ENCODE assay signal across 8 cellular contexts in the genomic region with DNA sequence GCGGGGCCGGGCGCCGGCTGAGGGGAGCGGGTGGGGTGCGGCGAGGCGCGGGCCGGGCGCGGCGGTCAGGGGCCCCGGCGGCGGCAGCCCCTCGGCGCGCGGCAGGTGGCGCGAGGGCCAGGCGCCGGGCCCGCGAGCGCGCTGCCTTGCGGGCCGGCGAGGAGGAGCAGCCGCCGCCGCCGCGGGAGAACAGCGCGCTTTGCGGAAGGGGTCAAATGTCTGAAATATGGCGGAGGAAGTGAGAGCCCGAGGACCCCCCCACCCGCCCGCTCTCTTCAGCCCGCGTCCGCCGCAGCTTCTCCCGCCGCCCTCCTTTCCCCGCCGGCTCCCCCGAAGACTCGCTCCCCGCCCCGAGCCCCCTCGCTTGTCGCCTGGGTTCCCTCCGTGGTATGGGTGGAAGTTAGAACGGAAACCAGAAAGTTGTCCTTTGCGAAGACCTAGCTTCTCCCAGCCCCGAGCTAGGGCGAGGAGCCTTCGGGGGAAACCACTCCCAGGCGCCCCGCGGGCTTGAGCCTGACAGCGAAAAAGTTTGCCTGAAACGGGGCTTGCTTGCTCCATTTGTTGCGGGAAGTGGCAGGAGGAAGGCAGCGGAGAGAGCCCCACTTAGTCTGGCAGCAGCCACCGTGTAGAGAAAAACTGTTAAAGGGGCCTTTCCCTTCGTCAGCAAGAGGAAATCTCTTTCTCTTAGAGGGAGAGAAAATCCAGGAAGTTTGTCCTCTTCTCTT. TPM values are rescaled to one million over a fixed set of nuclear protein-coding genes. Genes with fewer than 3 reads are reported as not detected.
DNase-seq lines count a peak whose midpoint lies in the region; ATAC-seq, FAIRE-seq and TF ChIP-seq lines count a peak whose summit lies in the region.

No MANE protein-coding gene starts in this region.

- no peaks in the 10 kb centered on the region for H3K9me2 ChIP-seq in neural cell (ENCODE audit: insufficient read depth, low read length)

- peak overlapping the region; percentile 91 for H3K4me3 Mint-ChIP-seq in activated naive CD4-positive, alpha-beta T cell treated with anti-CD3 and anti-CD28 coated beads for 36 hours
- peak overlapping the region; percentile 88 for H3K4me3 Mint-ChIP-seq in type B pancreatic cell

- intact Hi-C loops in activated naive CD4-positive, alpha-beta T cell treated with anti-CD3 and anti-CD28 coated beads for 36 hours (cut with micrococcal nuclease): loop anchor here (2.0 to 10.0 kb wide), 4 partner anchors 351 to 566 kb away; no protein-coding TSS in a partner anchor

- H3K4me1 Mint-ChIP-seq in activated naive CD4-positive, alpha-beta T cell treated with anti-CD3 and anti-CD28 coated beads for 36 hours (ENCODE audit: low read depth): peaks cover 44% of the 10 kb centered on the region
- H3K4me1 Mint-ChIP-seq in type B pancreatic cell (ENCODE audit: unreplicated experiment): peaks cover 49% of the 10 kb centered on the region

- peak overlapping the region; percentile 76 to 93 (median 82) for H3K4me3 ChIP-seq in BLaER1 treated with 17β-estradiol and CSF1 and Interleukin-3, amounts not matched to agents 10 nM and 100 nM
- peak overlapping the region; percentile 89 for H3K4me3 ChIP-seq in neural cell (ENCODE audit: low read length)

- TF ChIP-seq EP300 in neural cell (conservative IDR thresholded peaks at IDR 0.05; ENCODE audit: poor library complexity, severe bottlenecking): no peak

- peak overlapping the region; percentile 30 for H2AFZ ChIP-seq in neural cell (ENCODE audit: low read depth, low read length)

- H3K36me3 Mint-ChIP-seq in activated naive CD4-positive, alpha-beta T cell treated with anti-CD3 and anti-CD28 coated beads for 36 hours (ENCODE audit: low read depth): peaks cover 33% of the 10 kb centered on the region
- H3K36me3 Mint-ChIP-seq in type B pancreatic cell: peaks cover 20% of the 10 kb centered on the region

- H3F3A ChIP-seq in neural cell (ENCODE audit: insufficient read depth, low read length, poor library complexity, severe bottlenecking): no peaks in the 10 kb centered on the region

- CTCF ChIA-PET in activated naive CD4-positive, alpha-beta T cell treated with anti-CD3 and anti-CD28 coated beads for 36 hours (lab: Charles Lee): no interaction called here

- peaks cover 37 to 64% (median 55%) of the 10 kb centered on the region in 10 experiments for H3K4me1 ChIP-seq in BLaER1 treated with 17β-estradiol and CSF1 and Interleukin-3, amounts not matched to agents 10 nM and 100 nM

- H3K27ac ChIP-seq in BLaER1 treated with 17β-estradiol and CSF1 and Interleukin-3, amounts not matched to agents 10 nM and 100 nM: peak overlapping the region; percentile 87 to 100 (median 95)
- peak overlapping the region; percentile 58 for H3K27ac ChIP-seq in neural cell (ENCODE audit: low read length)

- peak; percentile 39 for TF ChIP-seq RAD21 in neural cell (conservative IDR thresholded peaks at IDR 0.05)

- H4K20me1 ChIP-seq in BLaER1 treated with 17β-estradiol and CSF1 and Interleukin-3, amounts not matched to agents 10 nM and 100 nM: peaks cover 41 to 50% (median 47%) of the 10 kb centered on the region in 11 experiments
- no peaks in the 10 kb centered on the region for H4K20me1 ChIP-seq in neural cell (ENCODE audit: insufficient read depth)

- peak overlapping the region; percentile 98 for H3K27ac Mint-ChIP-seq in activated naive CD4-positive, alpha-beta T cell treated with anti-CD3 and anti-CD28 coated beads for 36 hours
- peak overlapping the region; percentile 98 for H3K27ac Mint-ChIP-seq in type B pancreatic cell

- FAIRE-seq in GM19239 (lab: Jason Lieb, UNC): no peak

- peak overlapping the region; percentile 86 to 99 (median 94) for H3K4me2 ChIP-seq in BLaER1 treated with 17β-estradiol and CSF1 and Interleukin-3, amounts not matched to agents 10 nM and 100 nM
- H3K4me2 ChIP-seq in neural cell (ENCODE audit: low read length): peak overlapping the region; percentile 70

- peaks cover 7 to 35% (median 16%) of the 10 kb centered on the region in 11 experiments; a peak in 17 of 22 replicates for H3K36me3 ChIP-seq in BLaER1 treated with 17β-estradiol and CSF1 and Interleukin-3, amounts not matched to agents 10 nM and 100 nM
- H3K36me3 ChIP-seq in neural cell (ENCODE audit: insufficient read depth, low read length): peaks cover 4% of the 10 kb centered on the region

- H3K27me3 Mint-ChIP-seq in activated naive CD4-positive, alpha-beta T cell treated with anti-CD3 and anti-CD28 coated beads for 36 hours (ENCODE audit: low read depth): no peaks in the 10 kb centered on the region
- H3K27me3 Mint-ChIP-seq in type B pancreatic cell: no peaks in the 10 kb centered on the region

- ATAC-seq in HG03432 (IDR thresholded peaks at IDR 0.05; ENCODE audit: unreplicated experiment): peak; percentile 36

- H3K9ac ChIP-seq in BLaER1 treated with 17β-estradiol and CSF1 and Interleukin-3, amounts not matched to agents 10 nM and 100 nM: peak overlapping the region; percentile 91 to 100 (median 97)
- H3K9ac ChIP-seq in neural cell (ENCODE audit: low read length): peak overlapping the region; percentile 86

- DNase-seq in GM19239 (ENCODE audit: insufficient read length, low spot score): peak; percentile 28
- DNase-seq in RPMI8226: peak; percentile 58
- peak; percentile 58 for DNase-seq in activated naive CD4-positive, alpha-beta T cell treated with anti-CD3 and anti-CD28 coated beads for 36 hours
- DNase-seq in foreskin melanocyte: peak; percentile 31
- peak; percentile 74 for DNase-seq in type B pancreatic cell (ENCODE audit: extremely low spot score, unreplicated experiment)

- no peaks in the 10 kb centered on the region for H3K27me3 ChIP-seq in BLaER1 treated with 17β-estradiol and CSF1 and Interleukin-3, amounts not matched to agents 10 nM and 100 nM
- no peaks in the 10 kb centered on the region for H3K27me3 ChIP-seq in neural cell (ENCODE audit: insufficient read depth, low read depth, low read length)

- TF ChIP-seq CTCF in neural cell (IDR thresholded peaks at IDR 0.05; ENCODE audit: poor library complexity, severe bottlenecking) (no peak), type B pancreatic cell (conservative IDR thresholded peaks at IDR 0.05) (peak; percentile 22)

- peaks cover 48% of the 10 kb centered on the region for H3K79me2 ChIP-seq in neural cell (replicated peaks; ENCODE audit: insufficient read depth, low read length)

- H3K9me3 ChIP-seq in BLaER1 treated with 17β-estradiol and CSF1 and Interleukin-3, amounts not matched to agents 10 nM and 100 nM (replicated peaks in 1 of 11): peaks cover 0 to 8% (median 0%) of the 10 kb centered on the region in 11 experiments; a peak in 5 of 22 replicates
- no peaks in the 10 kb centered on the region for H3K9me3 ChIP-seq in neural cell (ENCODE audit: low read length)

- no peaks in the 10 kb centered on the region for H3K9me3 Mint-ChIP-seq in activated naive CD4-positive, alpha-beta T cell treated with anti-CD3 and anti-CD28 coated beads for 36 hours
- H3K9me3 Mint-ChIP-seq in type B pancreatic cell: peaks cover 4% of the 10 kb centered on the region

TF ChIP-seq in neural cell, 6 proteins besides CTCF, POLR2A, EP300 and RAD21:
- TF ChIP-seq MXI1 (conservative IDR thresholded peaks at IDR 0.05; ENCODE audit: poor library complexity, severe bottlenecking) (no peak), EZH2 (IDR thresholded peaks at IDR 0.05; ENCODE audit: borderline replicate concordance, insufficient read depth, low read length, poor library complexity, severe bottlenecking) (no peak), SMC3 (conservative IDR thresholded peaks at IDR 0.05; ENCODE audit: poor library complexity) (peak; percentile 38), POLR2AphosphoS5 (IDR thresholded peaks at IDR 0.05) (no peak)

RNA-seq across cellular contexts. Expression of a gene that starts 0.6 kb away (rescaled TPM):
- 100 to 1,000 TPM; 170 TPM for total RNA-seq in activated naive CD4-positive, alpha-beta T cell treated with anti-CD3 and anti-CD28 coated beads for 36 hours
- polyA plus RNA-seq in neural cell: 209 and 214 TPM in 2 replicates
- 116 and 143 TPM in 2 replicates for polyA minus RNA-seq in neural cell
- total RNA-seq in type B pancreatic cell (ENCODE audit: low replicate concordance): 110 and 151 TPM in 2 replicates

Comparison
In these comparisons a context has a peak if more than half of its experiments do, and no peak if none do; other contexts are left out.
1. Peak in every context shown above with its lines: DNase-seq, ATAC-seq, H3K4me3 ChIP-seq and H3K27ac ChIP-seq.